11 cellular contexts compared by ENCODE assay signal in genomic region chr4:94567811-94568210, GRCh38.
DNase-seq lines count a peak whose midpoint lies in the region; ATAC-seq, FAIRE-seq and TF ChIP-seq lines count a peak whose summit lies in the region.
"Had no signal": no experiment of that assay in that cellular context is flagged by ENCODE, and none has a peak within 500 bp of the region (broad histone marks: within the 10 kb centered on the region; RNA-seq: fewer than 3 reads in every experiment).

No MANE protein-coding gene starts in this region.

- CTCF ChIA-PET in H1 (lab: Charles Lee; ENCODE audit: partially characterized antibody) = interaction anchor here (0.8 kb wide), 1 partner anchor 161 kb away, joined by 3 read pairs; no protein-coding TSS in a partner anchor

- no peak for TF ChIP-seq EP300 in H1 (IDR thresholded peaks at IDR 0.05; ENCODE audit: borderline replicate concordance in 1 of 2, low read depth in 2 of 2, low read length in 2 of 2)

- no peak overlapping the region for H3K4me2 ChIP-seq in H1 (ENCODE audit: insufficient read depth in 1 of 2, low read depth in 2 of 2, low read length in 2 of 2)

- no peaks in the 10 kb centered on the region for H4K20me1 ChIP-seq in H1 (replicated peaks in 1 of 2; ENCODE audit: control insufficient read depth in 1 of 2, insufficient read depth in 2 of 2, low read length in 2 of 2)

- POLR2A ChIA-PET in H1 (lab: Charles Lee; ENCODE audit: partially characterized antibody) = no interaction called here

- H3K27ac ChIP-seq in H1 (ENCODE audit: low read depth, low read length) = no peak overlapping the region
- H3K27ac ChIP-seq: lower lobe of right lung had no signal

- no peak overlapping the region for H3K56ac ChIP-seq in H1 (replicated peaks; ENCODE audit: insufficient read length, low read depth, low read length)

- H2AK5ac ChIP-seq in H1 (ENCODE audit: low read depth, low read length) = no peak overlapping the region

- DNase-seq in GM13976 (ENCODE audit: low spot score) (peak; percentile 23), H1 (ENCODE audit: low read depth in 1 of 2, low spot score in 2 of 2) (no peak), inferior parietal cortex (ENCODE audit: extremely low spot score) (no peak), OCI-M2 (lab: John Stamatoyannopoulos, UW; ENCODE audit: unreplicated experiment) (no peak), NCI-H524 treated with DMSO at 0.1 percent for 48 hours (lab: John Stamatoyannopoulos, UW) (no peak)
- DNase-seq: lower lobe of right lung, T-helper 2 cell, tibial artery had no signal

- H3K14ac ChIP-seq in H1 (ENCODE audit: insufficient read length) = no peak overlapping the region

- no peak overlapping the region for H2BK15ac ChIP-seq in H1 (ENCODE audit: low read length)

- TF ChIP-seq CTCF in GM13976 (IDR thresholded peaks at IDR 0.05; ENCODE audit: borderline replicate concordance, control extremely low read depth, extremely low read depth, insufficient read depth, missing control alignments) = no peak
- TF ChIP-seq CTCF in H1 (IDR thresholded peaks at IDR 0.05; ENCODE audit: control extremely low read depth in 1 of 3, insufficient read depth in 1 of 3, low read depth in 1 of 3, low read length in 3 of 3) = no peak

- H3K36me3 ChIP-seq in H1 (ENCODE audit: control insufficient read depth in 2 of 4, insufficient read depth in 4 of 4, low read length in 3 of 4) = no peaks in the 10 kb centered on the region
- H3K36me3 ChIP-seq: lower lobe of right lung, tibial artery had no signal

- WGBS in H1 (ENCODE audit: extremely low coverage in 1 of 2, insufficient coverage in 1 of 2, insufficient read length in 1 of 2, insufficient replicate concordance in 2 of 2, low coverage in 1 of 2, low lambda C conversion rate in 2 of 2, missing lambda C conversion rate in 1 of 2), 2 experiments = 72% methylated on average over 5 of the region's 5 CpGs; no CpG with 5 or more reads in 1 of the 2 experiments

- H3K23ac ChIP-seq in H1 (ENCODE audit: insufficient read length) = no peak overlapping the region

- H2BK12ac ChIP-seq in H1 (ENCODE audit: low read depth, low read length) = no peak overlapping the region

- no peak overlapping the region for H4K8ac ChIP-seq in H1 (ENCODE audit: extremely low read depth, insufficient read depth, low read length)

- no peak overlapping the region for H3K4ac ChIP-seq in H1 (replicated peaks; ENCODE audit: insufficient read length, low read depth, low read length)

- TF ChIP-seq RAD21 in H1 (IDR thresholded peaks at IDR 0.05 in 1 of 2, conservative IDR thresholded peaks at IDR 0.05 in 1 of 2; ENCODE audit: low read depth in 2 of 2, low read length in 2 of 2) = no peak

- no peak overlapping the region for H2BK5ac ChIP-seq in H1 (ENCODE audit: low read depth, low read length)

- no peaks in the 10 kb centered on the region for H3K27me3 ChIP-seq in H1 (replicated peaks in 1 of 4; ENCODE audit: control insufficient read depth in 3 of 4, extremely low read depth in 1 of 4, insufficient read depth in 3 of 4, low read length in 3 of 4)
- H3K27me3 ChIP-seq: tibial artery had no signal

- peaks cover 0 to 4% of the 10 kb centered on the region in 2 experiments; a peak in 1 of 4 replicates for H3K79me2 ChIP-seq in H1 (ENCODE audit: control insufficient read depth in 1 of 2, insufficient read depth in 2 of 2, low read length in 2 of 2)

- FAIRE-seq in H1 (lab: Jason Lieb, UNC) = peak; percentile 39

- no peak overlapping the region for H3K4me3 ChIP-seq in H1 (ENCODE audit: extremely low read depth in 1 of 4, insufficient read depth in 2 of 4, low read depth in 3 of 4, low read length in 4 of 4)
- H3K4me3 ChIP-seq: lower lobe of right lung, tibial artery had no signal

- H2BK20ac ChIP-seq in H1 (ENCODE audit: low read length) = no peak overlapping the region

- no peaks in the 10 kb centered on the region for H3K23me2 ChIP-seq in H1 (ENCODE audit: low read depth, low read length)

- in situ Hi-C loops in GM13976 (cut with MboI; ENCODE audit: low sequenced_read_pairs, unreplicated experiment) = no loop called here

- H4K5ac ChIP-seq in H1 (ENCODE audit: insufficient read length, low read depth, low read length) = no peak overlapping the region

- no peak for TF ChIP-seq POLR2A in H1 (IDR thresholded peaks at IDR 0.05; ENCODE audit: control extremely low read depth in 1 of 2, low read depth in 2 of 2, low read length in 2 of 2)

- H3K4me1 ChIP-seq in H1 (replicated peaks in 1 of 4; ENCODE audit: control insufficient read depth in 3 of 4, insufficient read depth in 4 of 4, low read length in 3 of 4) = no peaks in the 10 kb centered on the region
- H3K4me1 ChIP-seq: lower lobe of right lung had no signal

- H3K79me1 ChIP-seq in H1 (ENCODE audit: low read depth, low read length) = no peaks in the 10 kb centered on the region

- no peaks in the 10 kb centered on the region; a peak in 1 of 4 replicates for H3K9me3 ChIP-seq in H1 (ENCODE audit: insufficient read depth in 2 of 2, low read depth in 1 of 2, low read length in 1 of 2)
- H3K9me3 ChIP-seq: lower lobe of right lung, tibial artery had no signal

- H4K91ac ChIP-seq in H1 (replicated peaks; ENCODE audit: insufficient read length, low read length) = no peak overlapping the region

- ATAC-seq in GM19452 (IDR thresholded peaks at IDR 0.05; ENCODE audit: unreplicated experiment) (peak; percentile 68), HG03139 (IDR thresholded peaks at IDR 0.05; ENCODE audit: unreplicated experiment) (peak; percentile 66), HG02571 (IDR thresholded peaks at IDR 0.05; ENCODE audit: unreplicated experiment) (no peak)
- ATAC-seq: lower lobe of right lung had no signal

- H2BK120ac ChIP-seq in H1 (replicated peaks; ENCODE audit: low read depth, low read length) = no peak overlapping the region

- no peak overlapping the region for H3K18ac ChIP-seq in H1 (ENCODE audit: extremely low read depth, low read length)

- H3K9ac ChIP-seq in H1 (replicated peaks in 1 of 4; ENCODE audit: extremely low read depth in 1 of 4, low read depth in 3 of 4, low read length in 3 of 4) = no peak overlapping the region

- no peak overlapping the region for H2AFZ ChIP-seq in H1 (ENCODE audit: low read length)

TF ChIP-seq in H1, 55 proteins besides CTCF, POLR2A, EP300 and RAD21:
- TF ChIP-seq CHD1 (IDR thresholded peaks at IDR 0.05; ENCODE audit: low read depth, low read length) (no peak), SUZ12 (IDR thresholded peaks at IDR 0.05; ENCODE audit: low read length) (no peak), TAF1 (IDR thresholded peaks at IDR 0.05; ENCODE audit: low read depth, low read length) (no peak), CHD2 (IDR thresholded peaks at IDR 0.05; ENCODE audit: low read length) (no peak)
TF ChIP-seq in H1: peak in this region for 0.
